Comparison of ENCODE assay signal across 8 cellular contexts in the genomic region with DNA sequence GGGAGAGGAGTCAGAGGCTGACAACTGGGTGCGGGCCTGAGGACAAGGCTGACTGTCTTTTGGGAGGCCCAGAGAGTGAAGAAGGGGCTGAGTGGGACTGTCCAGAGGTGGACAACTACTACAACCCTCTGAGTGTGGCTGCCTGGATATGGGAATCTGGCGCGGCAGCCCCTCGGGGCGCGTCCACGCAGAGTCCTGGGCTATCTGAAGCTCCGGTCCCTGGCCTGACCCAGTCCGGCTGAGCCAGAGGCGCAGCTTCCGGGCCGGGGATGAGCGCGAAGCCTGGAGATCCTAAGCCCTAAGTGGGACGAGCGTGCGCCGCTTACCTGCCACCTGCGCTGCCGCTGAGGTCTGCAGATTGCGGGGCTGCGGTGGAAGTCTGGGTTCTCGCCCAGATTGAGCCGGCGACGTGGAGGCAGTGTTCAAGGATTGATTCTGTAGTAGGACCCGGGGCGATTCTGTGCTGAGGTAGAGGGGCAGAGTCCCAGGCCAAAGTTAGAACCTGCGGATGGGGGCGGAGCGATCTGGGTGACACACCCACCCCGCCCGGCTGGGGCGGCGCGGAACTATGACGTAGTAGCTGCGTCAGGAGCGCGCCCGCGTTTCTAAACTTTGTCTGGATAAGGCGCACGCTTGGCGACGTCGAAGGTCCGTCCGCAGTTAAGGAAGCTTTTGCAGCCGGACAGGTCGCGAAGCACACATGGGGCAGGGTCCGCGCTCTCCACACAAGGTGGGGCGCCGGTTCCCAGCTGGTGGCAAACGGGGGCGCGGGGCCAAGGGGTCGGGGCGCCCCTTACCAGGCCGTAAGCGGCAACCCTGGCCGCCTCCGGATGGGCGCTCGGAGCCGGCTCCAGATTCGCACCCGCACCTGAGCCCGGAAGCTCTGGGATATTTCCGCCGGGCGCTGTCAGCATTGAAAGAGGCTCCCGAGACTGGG. TPM values are rescaled to one million over a fixed set of nuclear protein-coding genes. Genes with fewer than 3 reads are reported as not detected.
DNase-seq lines count a peak whose midpoint lies in the region; ATAC-seq, FAIRE-seq and TF ChIP-seq lines count a peak whose summit lies in the region.

Gene DHRS1, minus strand, starts transcription at position 526 of the 937 bp plus-strand sequence. CDS start 674 bp downstream, outside the sequence.
Gene NOP9, plus strand, starts transcription at position 596 of the 937 bp plus-strand sequence. Its CDS starts 105 bp downstream, at position 701.

- CTCF ChIA-PET in SK-N-SH (lab: Yijun Ruan, JAX) = interaction anchor here (0.8 to 8.1 kb wide), 9 partner anchors 9 to 208 kb away, joined by 3 to 191 read pairs (median 20); partner anchors contain the start of genes CHMP4A, CIDEB, LTB4R2 and MDP1

- DNase-seq in G401 (ENCODE audit: low spot score) = peak; percentile 88
- peak; percentile 53 for DNase-seq in H54 (ENCODE audit: insufficient read length, low spot score)
- DNase-seq in M059J (ENCODE audit: low read depth) = peak; percentile 83
- peak; percentile 97 for DNase-seq in SK-N-SH
- DNase-seq in globus pallidus (ENCODE audit: low spot score) = peak; percentile 80
- DNase-seq in omental fat pad (ENCODE audit: low spot score) = peak; percentile 86

- TF ChIP-seq CTCF in SK-N-SH (IDR thresholded peaks at IDR 0.05) (no peak), omental fat pad (IDR thresholded peaks at IDR 0.05) (no peak)

- H3K27me3 ChIP-seq in SK-N-SH (ENCODE audit: insufficient read depth) = no peaks in the 10 kb centered on the region

- peak; percentile 59 for TF ChIP-seq POLR2A in H54 (IDR thresholded peaks at IDR 0.05; ENCODE audit: low read depth, low read length)

- H3K4me1 Mint-ChIP-seq in activated naive CD4-positive, alpha-beta T cell treated with anti-CD3 and anti-CD28 coated beads, Interleukin-2, amount 50 U/mL, for 24 hours = peaks cover 46% of the 10 kb centered on the region

- H4K20me1 ChIP-seq in SK-N-SH (ENCODE audit: insufficient read depth) = no peaks in the 10 kb centered on the region

- FAIRE-seq in H54 (lab: Jason Lieb, UNC) = peak; percentile 43

- no peaks in the 10 kb centered on the region for H3K9me3 ChIP-seq in SK-N-SH

- H3K9me2 ChIP-seq in SK-N-SH = no peaks in the 10 kb centered on the region

- peak within 1 kb of the TSS; percentile 98 for H3K4me2 ChIP-seq in SK-N-SH

- peak within 1 kb of the TSS; percentile 82 for H3K9ac ChIP-seq in SK-N-SH

- no peaks in the 10 kb centered on the region for H3K27me3 Mint-ChIP-seq in activated naive CD4-positive, alpha-beta T cell treated with anti-CD3 and anti-CD28 coated beads, Interleukin-2, amount 50 U/mL, for 24 hours

- peak within 1 kb of the TSS; percentile 97 for H3K4me3 Mint-ChIP-seq in activated naive CD4-positive, alpha-beta T cell treated with anti-CD3 and anti-CD28 coated beads, Interleukin-2, amount 50 U/mL, for 24 hours

- peaks cover 13 to 14% of the 10 kb centered on the region in 2 experiments for H3K4me1 ChIP-seq in SK-N-SH (ENCODE audit: control insufficient read depth in 1 of 2, insufficient read depth in 2 of 2, low read depth in 1 of 2, low read length in 1 of 2)

- peaks cover 28% of the 10 kb centered on the region for H3K79me2 ChIP-seq in SK-N-SH (ENCODE audit: insufficient read depth)

- peak within 1 kb of the TSS; percentile 63 to 69; a peak in 3 of 4 replicates for H3K27ac ChIP-seq in SK-N-SH (ENCODE audit: low read depth in 2 of 2, low read length in 1 of 2)
- peak within 1 kb of the TSS; percentile 76 for H3K27ac ChIP-seq in temporal lobe (ENCODE audit: low read depth, low read length)

- WGBS in SK-N-SH (ENCODE audit: low lambda C conversion rate) = under 1% methylated on average over 44 of the region's 75 CpGs

- H3F3A ChIP-seq in SK-N-SH (replicated peaks; ENCODE audit: insufficient read depth) = peaks cover 21% of the 10 kb centered on the region

- peaks cover 18% of the 10 kb centered on the region for H3K36me3 Mint-ChIP-seq in activated naive CD4-positive, alpha-beta T cell treated with anti-CD3 and anti-CD28 coated beads, Interleukin-2, amount 50 U/mL, for 24 hours

- peak within 1 kb of the TSS; percentile 97 for H3K27ac Mint-ChIP-seq in activated naive CD4-positive, alpha-beta T cell treated with anti-CD3 and anti-CD28 coated beads, Interleukin-2, amount 50 U/mL, for 24 hours

- in situ Hi-C loops in G401 (cut with HindIII; ENCODE audit: low sequenced_read_pairs) = no loop called here

- peak; percentile 78 for ATAC-seq in omental fat pad (ENCODE audit: low FRiP score)

- no peaks in the 10 kb centered on the region for H3K9me3 Mint-ChIP-seq in activated naive CD4-positive, alpha-beta T cell treated with anti-CD3 and anti-CD28 coated beads, Interleukin-2, amount 50 U/mL, for 24 hours

- no peak for TF ChIP-seq RAD21 in SK-N-SH (IDR thresholded peaks at IDR 0.05; ENCODE audit: low read length)

- no peak for TF ChIP-seq EP300 in SK-N-SH (IDR thresholded peaks at IDR 0.05; ENCODE audit: borderline replicate concordance in 1 of 2, low read depth in 1 of 2, low read length in 1 of 2)

- peak within 1 kb of the TSS; percentile 92 to 93 for H3K4me3 ChIP-seq in SK-N-SH (ENCODE audit: low read depth in 2 of 2, low read length in 1 of 2)

- peak within 1 kb of the TSS; percentile 90; the same call in 1 of the 2 replicates for H2AFZ ChIP-seq in SK-N-SH (ENCODE audit: low read depth)

- H3K36me3 ChIP-seq in SK-N-SH (replicated peaks in 1 of 2; ENCODE audit: control insufficient read depth in 1 of 2, insufficient read depth in 2 of 2, low read length in 1 of 2) = peaks cover 41 to 48% of the 10 kb centered on the region in 2 experiments

- POLR2A ChIA-PET in SK-N-SH (lab: Yijun Ruan, JAX) = interaction anchor here (1.0 to 4.5 kb wide), 4 partner anchors 8 to 57 kb away, joined by 4 to 27 read pairs (median 5); partner anchors contain the start of genes CIDEB, RABGGTA and TINF2

TF ChIP-seq in SK-N-SH, 30 proteins besides CTCF, POLR2A, EP300 and RAD21 (continues in another document):
- no peak for TF ChIP-seq GATA2 (CRISPR knock-in tag; IDR thresholded peaks at IDR 0.05)
- TF ChIP-seq, protein P1, sequence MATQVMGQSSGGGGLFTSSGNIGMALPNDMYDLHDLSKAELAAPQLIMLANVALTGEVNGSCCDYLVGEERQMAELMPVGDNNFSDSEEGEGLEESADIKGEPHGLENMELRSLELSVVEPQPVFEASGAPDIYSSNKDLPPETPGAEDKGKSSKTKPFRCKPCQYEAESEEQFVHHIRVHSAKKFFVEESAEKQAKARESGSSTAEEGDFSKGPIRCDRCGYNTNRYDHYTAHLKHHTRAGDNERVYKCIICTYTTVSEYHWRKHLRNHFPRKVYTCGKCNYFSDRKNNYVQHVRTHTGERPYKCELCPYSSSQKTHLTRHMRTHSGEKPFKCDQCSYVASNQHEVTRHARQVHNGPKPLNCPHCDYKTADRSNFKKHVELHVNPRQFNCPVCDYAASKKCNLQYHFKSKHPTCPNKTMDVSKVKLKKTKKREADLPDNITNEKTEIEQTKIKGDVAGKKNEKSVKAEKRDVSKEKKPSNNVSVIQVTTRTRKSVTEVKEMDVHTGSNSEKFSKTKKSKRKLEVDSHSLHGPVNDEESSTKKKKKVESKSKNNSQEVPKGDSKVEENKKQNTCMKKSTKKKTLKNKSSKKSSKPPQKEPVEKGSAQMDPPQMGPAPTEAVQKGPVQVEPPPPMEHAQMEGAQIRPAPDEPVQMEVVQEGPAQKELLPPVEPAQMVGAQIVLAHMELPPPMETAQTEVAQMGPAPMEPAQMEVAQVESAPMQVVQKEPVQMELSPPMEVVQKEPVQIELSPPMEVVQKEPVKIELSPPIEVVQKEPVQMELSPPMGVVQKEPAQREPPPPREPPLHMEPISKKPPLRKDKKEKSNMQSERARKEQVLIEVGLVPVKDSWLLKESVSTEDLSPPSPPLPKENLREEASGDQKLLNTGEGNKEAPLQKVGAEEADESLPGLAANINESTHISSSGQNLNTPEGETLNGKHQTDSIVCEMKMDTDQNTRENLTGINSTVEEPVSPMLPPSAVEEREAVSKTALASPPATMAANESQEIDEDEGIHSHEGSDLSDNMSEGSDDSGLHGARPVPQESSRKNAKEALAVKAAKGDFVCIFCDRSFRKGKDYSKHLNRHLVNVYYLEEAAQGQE (IDR thresholded peaks at IDR 0.05; ENCODE audit: low read depth, low read length) = no peak
- TF ChIP-seq FOSL2 (IDR thresholded peaks at IDR 0.05; ENCODE audit: borderline replicate concordance, low read depth) = peak; percentile 11; the same call in 1 of the 2 replicates
- TF ChIP-seq SMC3 (IDR thresholded peaks at IDR 0.05; ENCODE audit: low read depth, low read length) = no peak
- peak; percentile 76 for TF ChIP-seq POLR2AphosphoS5 (IDR thresholded peaks at IDR 0.05; ENCODE audit: low read depth, low read length)
- TF ChIP-seq RCOR1 (IDR thresholded peaks at IDR 0.05; ENCODE audit: low read length) = 0 out of 2 replicates have a peak, but pooled peaks have one; percentile 27
- TF ChIP-seq, protein P2, sequence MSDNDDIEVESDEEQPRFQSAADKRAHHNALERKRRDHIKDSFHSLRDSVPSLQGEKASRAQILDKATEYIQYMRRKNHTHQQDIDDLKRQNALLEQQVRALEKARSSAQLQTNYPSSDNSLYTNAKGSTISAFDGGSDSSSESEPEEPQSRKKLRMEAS (IDR thresholded peaks at IDR 0.05; ENCODE audit: low read depth) = peak; percentile 92
- 0 out of 2 replicates have a peak, but pooled peaks have one; percentile 20 for TF ChIP-seq GABPA (IDR thresholded peaks at IDR 0.05; ENCODE audit: low read depth)
- no peak for TF ChIP-seq NRF1 (IDR thresholded peaks at IDR 0.05; ENCODE audit: low read depth, low read length)
- peak; percentile 66 for TF ChIP-seq CHD2 (IDR thresholded peaks at IDR 0.05; ENCODE audit: low read length, partially characterized antibody)
- TF ChIP-seq ELF1 (IDR thresholded peaks at IDR 0.05) = no peak; the same call in 1 of the 2 replicates
- TF ChIP-seq SIN3A (IDR thresholded peaks at IDR 0.05; ENCODE audit: borderline replicate concordance, low read depth, low read length) = peak; percentile 94
- TF ChIP-seq MXI1 (IDR thresholded peaks at IDR 0.05; ENCODE audit: low read depth, low read length) = peak; percentile 97
- TF ChIP-seq TCF12 (IDR thresholded peaks at IDR 0.05) = peak; percentile 14; the same call in 1 of the 2 replicates

RNA-seq across cellular contexts. Expression of gene DHRS1, which starts in this region (rescaled TPM):
- 3.8 and 11.4 TPM in 2 replicates for total RNA-seq in G401 (2014; rRNA removed; shearing (Covaris generic))
- total RNA-seq in M059J (2014; rRNA removed; shearing (Covaris generic)) = 15.4 and 20.9 TPM in 2 replicates
- 65.4 and 71.7 TPM in 2 replicates for polyA plus RNA-seq in SK-N-SH (2012; rRNA removed)
- polyA plus RNA-seq in SK-N-SH (2012; cell fraction: cytosol; rRNA removed) = 35.1 and 41.5 TPM in 2 replicates
- 154 and 173 TPM in 2 replicates for polyA plus RNA-seq in SK-N-SH (2012; cell fraction: nucleus; rRNA removed)
- total RNA-seq in omental fat pad (10 to 100 TPM; 14.3 to 42.5 (median 23.7) TPM), temporal lobe (7.4 TPM)

RNA-seq across cellular contexts. Expression of gene NOP9, which starts in this region (rescaled TPM):
- 28.7 and 28.9 TPM in 2 replicates for total RNA-seq in G401 (2014; rRNA removed; shearing (Covaris generic))
- total RNA-seq in M059J (2014; rRNA removed; shearing (Covaris generic)) = 8.9 and 14.0 TPM in 2 replicates
- 11.9 and 17.2 TPM in 2 replicates for polyA plus RNA-seq in SK-N-SH (2012; rRNA removed)
- polyA plus RNA-seq in SK-N-SH (2012; cell fraction: cytosol; rRNA removed) = 5.0 and 6.5 TPM in 2 replicates
- polyA plus RNA-seq in SK-N-SH (2012; cell fraction: nucleus; rRNA removed) = 58.8 and 60.9 TPM in 2 replicates
- total RNA-seq in omental fat pad (10 to 100 TPM; 13.9 to 22.2 (median 17.8) TPM), temporal lobe (17.5 TPM)

Comparison
In these comparisons a context has a peak if more than half of its experiments do, and no peak if none do; other contexts are left out.
1. Peak in every context shown above with its lines: DNase-seq, ATAC-seq, H3K4me3 ChIP-seq and H3K27ac ChIP-seq.